9 cellular contexts compared by ENCODE assay signal in the genomic region with DNA sequence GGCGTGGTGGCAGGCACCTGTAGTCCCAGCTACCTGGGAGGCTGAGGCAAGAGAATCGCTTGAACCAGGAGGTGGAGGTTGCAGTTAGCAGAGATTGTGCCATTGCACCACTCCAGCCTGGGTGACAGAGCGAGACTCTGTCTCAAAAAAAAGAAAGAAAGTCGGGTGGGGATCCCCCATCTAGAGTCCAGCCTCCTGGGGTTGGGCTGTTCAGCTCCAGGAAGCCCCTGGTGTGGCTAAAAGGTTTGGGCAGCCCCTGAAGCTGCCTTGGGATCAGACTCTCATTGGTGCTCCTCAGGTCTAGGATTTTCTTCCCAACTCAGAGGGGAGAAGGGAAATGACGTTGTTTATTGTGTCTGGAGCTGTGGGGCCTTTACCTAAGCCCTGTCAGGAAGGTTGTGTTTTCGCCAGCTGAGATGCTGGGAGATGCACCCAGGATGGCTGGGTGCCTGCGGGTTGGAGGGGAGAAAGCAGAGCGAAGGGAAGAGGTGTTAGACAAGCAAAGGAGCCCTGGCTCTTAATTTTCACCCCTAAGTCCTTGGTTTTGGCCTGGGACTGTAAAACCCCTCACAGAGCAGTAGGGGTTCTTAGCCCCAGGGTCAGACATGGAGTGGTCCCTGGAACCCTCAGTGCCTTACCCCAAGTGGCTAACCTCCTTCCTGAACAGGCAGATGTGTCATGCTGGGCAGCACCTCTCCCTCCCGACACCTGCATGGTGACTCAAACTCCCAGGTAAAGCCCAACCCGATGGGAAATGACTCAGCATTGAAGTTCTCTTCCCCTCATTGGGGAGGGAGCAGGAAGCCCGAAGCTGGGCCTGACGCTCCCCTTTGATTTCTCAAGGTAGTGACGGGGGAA. TPM values are rescaled to one million over a fixed set of nuclear protein-coding genes. Genes with fewer than 3 reads are reported as not detected.
DNase-seq lines count a peak whose midpoint lies in the region; ATAC-seq and TF ChIP-seq lines count a peak whose summit lies in the region.
"Had no signal": no experiment of that assay in that cellular context is flagged by ENCODE, and none has a peak within 500 bp of the region (broad histone marks: within the 10 kb centered on the region; RNA-seq: fewer than 3 reads in every experiment).

No MANE protein-coding gene starts in this region.

- H3K4me1 ChIP-seq in lung (ENCODE audit: control insufficient read depth in 2 of 2, insufficient read depth in 2 of 2, low read length in 2 of 2), result peaks cover 0 to 2% of the 10 kb centered on the region in 2 donors
- H3K4me1 ChIP-seq: psoas muscle had no signal

- peak; percentile 69 for ATAC-seq in lung (ENCODE audit: insufficient read depth, low FRiP score)
- ATAC-seq in HG02938 (IDR thresholded peaks at IDR 0.05; ENCODE audit: unreplicated experiment), result no peak

- H3K27ac ChIP-seq in lung (ENCODE audit: low read depth in 1 of 2, low read length in 1 of 2), result no peak overlapping the region
- H3K27ac ChIP-seq: psoas muscle had no signal

- H3K9me3 ChIP-seq in lung (ENCODE audit: control insufficient read depth in 2 of 2, insufficient read depth in 1 of 2, low read length in 1 of 2), result no peaks in the 10 kb centered on the region
- H3K9me3 ChIP-seq: psoas muscle had no signal

- 56 to 68% methylated on average over 13 of the region's 13 CpGs for WGBS in lung, 2 donors

- no peaks in the 10 kb centered on the region for H3K27me3 ChIP-seq in lung (ENCODE audit: control insufficient read depth, insufficient read depth)

- no peak for TF ChIP-seq CTCF in lung (IDR thresholded peaks at IDR 0.05; ENCODE audit: control extremely low read depth, extremely low read depth)

- H3K4me3 ChIP-seq in Jurkat, Clone E6-1 (ENCODE audit: low read length), result no peak overlapping the region
- no peak overlapping the region for H3K4me3 ChIP-seq in lung
- H3K4me3 ChIP-seq: psoas muscle had no signal

- DNase-seq in NCI-H1436 (lab: John Stamatoyannopoulos, UW) (peak; percentile 8), NCI-H1436 treated with DMSO at 0.1 percent for 48 hours (lab: John Stamatoyannopoulos, UW) (no peak), lung (ENCODE audit: low spot score) (peak; percentile 46), NCI-H345 treated with DMSO at 0.1 percent for 48 hours (lab: John Stamatoyannopoulos, UW; ENCODE audit: unreplicated experiment) (no peak), NCI-H2171 (lab: John Stamatoyannopoulos, UW) (no peak)
- peak; percentile 54 for DNase-seq in Jurkat, Clone E6-1 (ENCODE audit: low read depth, low spot score)
- peak; percentile 66 to 70 for DNase-seq in activated T-cell treated with anti-CD3 and anti-CD28 coated beads, Interleukin-2, amount 50 U/mL, for 48 hours
- DNase-seq: psoas muscle had no signal

- H3K36me3 ChIP-seq in lung (ENCODE audit: control insufficient read depth in 2 of 2, insufficient read depth in 2 of 2, low read length in 2 of 2), result no peaks in the 10 kb centered on the region

RNA-seq across cellular contexts. Expression of a gene that starts 21.1 kb away (rescaled TPM):
- polyA plus RNA-seq in Jurkat, Clone E6-1 (2012; ENCODE audit: insufficient read depth, insufficient read length), result 4.9 TPM
- 10 to 100 TPM; 13.5 to 23.0 TPM for total RNA-seq in lung
- 10 to 100 TPM; 11.6 to 36.7 TPM for polyA plus RNA-seq in lung

RNA-seq across cellular contexts. Expression of a gene that starts 57.6 kb away (rescaled TPM):
- polyA plus RNA-seq in Jurkat, Clone E6-1 (2012; ENCODE audit: insufficient read depth, insufficient read length), result 48.0 TPM
- 10 to 100 TPM; 38.6 to 41.1 TPM for total RNA-seq in lung
- polyA plus RNA-seq in lung, result 10 to 100 TPM; 15.8 to 19.4 TPM

Comparison
In these comparisons a context has a peak if more than half of its experiments do, and no peak if none do; other contexts are left out.
1. DNase-seq: peak in NCI-H1436 (single experiment), Jurkat, Clone E6-1 (single experiment), activated T-cell treated with anti-CD3 and anti-CD28 coated beads, Interleukin-2, amount 50 U/mL, for 48 hours (2 of 2) and lung (single experiment); none in NCI-H1436 treated with DMSO at 0.1 percent for 48 hours (single experiment), NCI-H345 treated with DMSO at 0.1 percent for 48 hours (single experiment) and NCI-H2171 (single experiment).